ENCODE assay signal across 1 cellular context in genomic region chr3:186783070-186783730, GRCh38.
TF ChIP-seq lines count a peak whose summit lies in the region.

Gene EIF4A2, plus strand, starts transcription at chr3:186783577. Its CDS starts 34 bp downstream, at chr3:186783611.

TF ChIP-seq in IMR-90, 13 proteins besides CTCF, POLR2A, EP300 and RAD21 (continued from another document):
- TF ChIP-seq RFX5 (IDR thresholded peaks at IDR 0.05; ENCODE audit: low read depth, low read length), result no peak
